ENCODE assay signal across 20 cellular contexts in genomic region chr12:98738539-98738938, GRCh38.
"Had no signal": no experiment of that assay in that cellular context is flagged by ENCODE, and none has a peak within 500 bp of the region (broad histone marks: within the 10 kb centered on the region; RNA-seq: fewer than 3 reads in every experiment).

No MANE protein-coding gene starts in this region.

- H3K36me3 ChIP-seq: cardiac muscle cell, right atrium auricular region had no signal

- H3K9me3 ChIP-seq: body of pancreas, pancreas, psoas muscle, right atrium auricular region, stomach, suprapubic skin, transverse colon had no signal

- ATAC-seq: activated CD4-positive, CD25-positive, alpha-beta regulatory T cell treated with anti-CD3 and anti-CD28 coated beads, Interleukin-2, amount 50 U/mL, for 24 hours; body of pancreas; heart left ventricle; left cardiac atrium; pancreas; psoas muscle; SK-N-SH treated with all-trans-retinoic acid at 6 μM for 48 hours had no signal

- H3K27ac ChIP-seq: body of pancreas, cardiac muscle cell, heart left ventricle, pancreas, psoas muscle, right atrium auricular region, spleen, stomach, suprapubic skin, transverse colon had no signal

- H3K4me3 ChIP-seq: body of pancreas, cardiac muscle cell, heart left ventricle, pancreas, psoas muscle, right atrium auricular region, spleen, stomach, suprapubic skin, transverse colon had no signal

- DNase-seq: activated gamma-delta T cell treated with Interleukin-2 at 50 U/mL for 16 hours; activated T-cell treated with anti-CD3 and anti-CD28 coated beads, Interleukin-2, amount 50 U/mL, for 48 hours; body of pancreas; effector CD4-positive, alpha-beta T cell; heart left ventricle; islet precursor cell; left cardiac atrium; nephron progenitor cell; pancreas; psoas muscle; spleen; stimulated activated CD4-positive, alpha-beta T cell treated with anti-CD3 and anti-CD28 coated beads, Interleukin-4, amount 100 ng/mL, for 4 hours; stomach; transverse colon had no signal

- H3K9me3 Mint-ChIP-seq: memory B cell, nephron progenitor cell had no signal

- H3K4me1 ChIP-seq: body of pancreas, heart left ventricle, psoas muscle, right atrium auricular region, spleen, suprapubic skin had no signal

- H3K27ac Mint-ChIP-seq: memory B cell, nephron progenitor cell had no signal

- H3K27me3 ChIP-seq: body of pancreas, cardiac muscle cell, pancreas, right atrium auricular region, suprapubic skin, transverse colon had no signal

- H3K4me3 Mint-ChIP-seq: memory B cell, nephron progenitor cell had no signal

- H3K4me1 Mint-ChIP-seq: memory B cell had no signal
